8 cellular contexts compared by ENCODE assay signal in the genomic region with DNA sequence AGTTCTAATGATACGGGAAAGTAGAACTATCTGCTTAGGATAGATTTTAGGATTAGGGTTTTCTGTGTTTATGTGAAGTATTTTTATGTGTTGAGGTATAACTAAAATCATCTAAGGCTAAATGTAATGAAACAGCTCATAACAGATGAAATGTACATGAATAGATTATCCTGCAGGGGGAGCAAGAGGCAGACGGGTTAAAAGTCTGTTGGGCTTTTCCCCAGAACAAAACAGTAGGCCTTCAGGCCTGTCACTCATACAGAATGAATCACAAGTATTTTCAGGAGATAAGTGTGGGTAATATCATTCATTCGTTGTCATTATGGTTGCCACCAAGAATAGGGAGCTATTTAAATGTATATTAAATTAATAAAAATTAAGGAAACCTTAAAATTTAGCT.
DNase-seq lines count a peak whose midpoint lies in the region; ATAC-seq and TF ChIP-seq lines count a peak whose summit lies in the region.

No MANE protein-coding gene starts in this region.

- ATAC-seq in naive thymus-derived CD8-positive, alpha-beta T cell = peak; percentile 39 to 67
- ATAC-seq in HG02938 (IDR thresholded peaks at IDR 0.05; ENCODE audit: unreplicated experiment) (no peak), HG03469 (IDR thresholded peaks at IDR 0.05; ENCODE audit: unreplicated experiment) (no peak)

- peak overlapping the region; percentile 11 for H3K4me3 Mint-ChIP-seq in endothelial cell (ENCODE audit: unreplicated experiment)
- no peak overlapping the region for H3K4me3 Mint-ChIP-seq in naive thymus-derived CD8-positive, alpha-beta T cell

- H3K9me3 Mint-ChIP-seq in endothelial cell (ENCODE audit: unreplicated experiment) = no peaks in the 10 kb centered on the region
- H3K9me3 Mint-ChIP-seq in naive thymus-derived CD8-positive, alpha-beta T cell = no peaks in the 10 kb centered on the region

- peaks cover 2% of the 10 kb centered on the region for H3K4me1 Mint-ChIP-seq in endothelial cell (ENCODE audit: unreplicated experiment)
- peaks cover 2 to 7% (median 6%) of the 10 kb centered on the region in 4 donors for H3K4me1 Mint-ChIP-seq in naive thymus-derived CD8-positive, alpha-beta T cell

- H3K27ac ChIP-seq in 22Rv1 = no peak overlapping the region

- POLR2A ChIA-PET in naive thymus-derived CD8-positive, alpha-beta T cell (lab: Charles Lee) = interaction anchor here (0.5 kb wide), 1 partner anchor 550 kb away, joined by 5 read pairs; no protein-coding TSS in a partner anchor

- H3K4me3 ChIP-seq in GM06990 (replicated peaks; ENCODE audit: low read depth, low read length) = no peak overlapping the region

- no peak overlapping the region for H3K27ac Mint-ChIP-seq in endothelial cell (ENCODE audit: unreplicated experiment)
- peak overlapping the region in 4 of 10 donors; percentile 2 to 84 (median 38) for H3K27ac Mint-ChIP-seq in naive thymus-derived CD8-positive, alpha-beta T cell

- no peak for DNase-seq in GM06990 (ENCODE audit: extremely low read depth, insufficient read length)
- DNase-seq in HT1080 (ENCODE audit: low read depth) = peak; percentile 39
- DNase-seq in SW 1271 (lab: John Stamatoyannopoulos, UW) = peak; percentile 11 to 54
- DNase-seq in endothelial cell (ENCODE audit: low spot score) = no peak
- DNase-seq in naive thymus-derived CD8-positive, alpha-beta T cell = peak in 4 of 10 donors; percentile 19 to 45 (median 40)

- peaks cover 8% of the 10 kb centered on the region for H3K27me3 Mint-ChIP-seq in endothelial cell (ENCODE audit: unreplicated experiment)
- H3K27me3 Mint-ChIP-seq in naive thymus-derived CD8-positive, alpha-beta T cell = no peaks in the 10 kb centered on the region

- H3K27me3 ChIP-seq in GM06990 (replicated peaks; ENCODE audit: control insufficient read depth, insufficient read depth, low read length) = no peaks in the 10 kb centered on the region

- TF ChIP-seq CTCF in 22Rv1 (IDR thresholded peaks at IDR 0.05) (peak; percentile 82), GM06990 (IDR thresholded peaks at IDR 0.05; ENCODE audit: insufficient read depth, low read length, poor library complexity, severe bottlenecking) (peak; percentile 63), endothelial cell (IDR thresholded peaks at IDR 0.05; ENCODE audit: unreplicated experiment) (peak; percentile 63)

- H3K36me3 ChIP-seq in GM06990 (ENCODE audit: control insufficient read depth, insufficient read depth, low read length) = no peaks in the 10 kb centered on the region

- H3K36me3 Mint-ChIP-seq in endothelial cell (ENCODE audit: low read depth, unreplicated experiment) = peaks cover 60% of the 10 kb centered on the region
- H3K36me3 Mint-ChIP-seq in naive thymus-derived CD8-positive, alpha-beta T cell = peaks cover 15 to 92% (median 43%) of the 10 kb centered on the region in 3 donors

Comparison
In these comparisons a context has a peak if more than half of its experiments do, and no peak if none do; other contexts are left out.
1. DNase-seq: peak in HT1080 (single experiment) and SW 1271 (2 of 2); none in GM06990 (single experiment) and endothelial cell (single experiment).
2. ATAC-seq: peak in naive thymus-derived CD8-positive, alpha-beta T cell (2 of 2); none in HG02938 (single experiment) and HG03469 (single experiment).
3. Peak in every context shown above with its lines, with median percentiles within 50 percentile points of each other: CTCF ChIP-seq.